17 cellular contexts compared by ENCODE assay signal in genomic region chr12:75549989-75550388, GRCh38. TPM values are rescaled to one million over a fixed set of nuclear protein-coding genes. Genes with fewer than 3 reads are reported as not detected.
DNase-seq lines count a peak whose midpoint lies in the region; ATAC-seq and TF ChIP-seq lines count a peak whose summit lies in the region.
"Had no signal": no experiment of that assay in that cellular context is flagged by ENCODE, and none has a peak within 500 bp of the region (broad histone marks: within the 10 kb centered on the region; RNA-seq: fewer than 3 reads in every experiment).

No MANE protein-coding gene starts in this region.

- intact Hi-C loops in left ventricle myocardium inferior (cut with micrococcal nuclease) = loop anchor here (10.0 kb wide), 1 partner anchor 165 kb away; no protein-coding TSS in a partner anchor
- intact Hi-C loops in heart left ventricle (cut with DNase I) = loop anchor here in 5 of 10 donors (10.0 kb wide), 1 partner anchor 485 kb away; the partner anchor contains the start of gene PHLDA1 (in 5 of the 5)
- intact Hi-C loops in testis (cut with DNase I; ENCODE audit: low total_unique reads) = no loop called here

- TF ChIP-seq POLR2A in heart left ventricle (IDR thresholded peaks at IDR 0.05) (no peak), testis (IDR thresholded peaks at IDR 0.05) (no peak)

- ATAC-seq in heart left ventricle = no peak
- no peak for ATAC-seq in GM21619 (IDR thresholded peaks at IDR 0.05; ENCODE audit: unreplicated experiment)

- H3K4me3 Mint-ChIP-seq in mesothelial cell of epicardium = no peak overlapping the region
- H3K4me3 Mint-ChIP-seq: CD14-positive monocyte had no signal

- H3K9me3 Mint-ChIP-seq in mesothelial cell of epicardium = no peaks in the 10 kb centered on the region
- H3K9me3 Mint-ChIP-seq: CD14-positive monocyte had no signal

- H3K27me3 ChIP-seq in left ventricle myocardium inferior (ENCODE audit: low read depth) = no peaks in the 10 kb centered on the region
- H3K27me3 ChIP-seq in heart left ventricle = no peaks in the 10 kb centered on the region
- H3K27me3 ChIP-seq in adipocyte (replicated peaks; ENCODE audit: control insufficient read depth, insufficient read depth, low read length) = no peaks in the 10 kb centered on the region
- no peaks in the 10 kb centered on the region for H3K27me3 ChIP-seq in testis

- no peaks in the 10 kb centered on the region for H3K9me3 ChIP-seq in left ventricle myocardium inferior (replicated peaks)
- H3K9me3 ChIP-seq in heart left ventricle = no peaks in the 10 kb centered on the region
- no peaks in the 10 kb centered on the region for H3K9me3 ChIP-seq in adipocyte (ENCODE audit: control insufficient read depth, low read length)
- no peaks in the 10 kb centered on the region for H3K9me3 ChIP-seq in testis
- H3K9me3 ChIP-seq: MG63 had no signal

- H3K27ac Mint-ChIP-seq in mesothelial cell of epicardium = peak overlapping the region; percentile 33
- H3K27ac Mint-ChIP-seq: CD14-positive monocyte had no signal

- H3K27ac ChIP-seq in left ventricle myocardium inferior (replicated peaks) = peak overlapping the region; percentile 62
- H3K27ac ChIP-seq in heart left ventricle = peak overlapping the region in 6 of 12 donors; percentile 34 to 77 (median 65)
- H3K27ac ChIP-seq in testis = no peak overlapping the region

- H3K36me3 ChIP-seq in left ventricle myocardium inferior = no peaks in the 10 kb centered on the region
- no peaks in the 10 kb centered on the region for H3K36me3 ChIP-seq in heart left ventricle
- H3K36me3 ChIP-seq in adipocyte (ENCODE audit: control insufficient read depth, insufficient read depth, low read length, severe bottlenecking) = no peaks in the 10 kb centered on the region
- H3K36me3 ChIP-seq in testis (ENCODE audit: low read depth, missing control alignments) = no peaks in the 10 kb centered on the region
- H3K36me3 ChIP-seq: MG63 had no signal

- H3K36me3 Mint-ChIP-seq in mesothelial cell of epicardium = no peaks in the 10 kb centered on the region
- H3K36me3 Mint-ChIP-seq: CD14-positive monocyte had no signal

- no peak for TF ChIP-seq CTCF in left ventricle myocardium inferior (IDR thresholded peaks at IDR 0.05; ENCODE audit: borderline replicate concordance)
- no peak for TF ChIP-seq CTCF in heart left ventricle (IDR thresholded peaks at IDR 0.05)
- TF ChIP-seq CTCF in mesothelial cell of epicardium (IDR thresholded peaks at IDR 0.05; ENCODE audit: unreplicated experiment) = no peak
- TF ChIP-seq CTCF in testis (IDR thresholded peaks at IDR 0.05) = no peak

- WGBS in heart left ventricle, 4 donors = 47 to 53% (median 51%) methylated on average over 2 of the region's 2 CpGs
- WGBS in testis, 2 donors = 78 to 87% methylated on average over 2 of the region's 2 CpGs

- H3K4me1 ChIP-seq in left ventricle myocardium inferior = peaks cover 41% of the 10 kb centered on the region
- peaks cover 0 to 37% (median 12%) of the 10 kb centered on the region in 12 donors for H3K4me1 ChIP-seq in heart left ventricle
- peaks cover 38% of the 10 kb centered on the region for H3K4me1 ChIP-seq in adipocyte (ENCODE audit: control insufficient read depth, insufficient read depth, low read length)
- no peaks in the 10 kb centered on the region for H3K4me1 ChIP-seq in testis

- no peak overlapping the region for H3K9ac ChIP-seq in adipocyte (ENCODE audit: low read length)

- peaks cover 60% of the 10 kb centered on the region for H3K4me1 Mint-ChIP-seq in mesothelial cell of epicardium
- H3K4me1 Mint-ChIP-seq: CD14-positive monocyte had no signal

- DNase-seq in left ventricle myocardium inferior = no peak
- DNase-seq in heart left ventricle = no peak
- DNase-seq in adipocyte (ENCODE audit: low read depth) = no peak
- DNase-seq in mesothelial cell of epicardium (ENCODE audit: low spot score in 2 of 2, unreplicated experiment in 2 of 2) = no peak
- DNase-seq in testis = no peak
- DNase-seq in RPMI8226 = no peak
- DNase-seq: COR-L47, EL, Karpas-422, NCI-H1092, NCI-H146, NCI-H2081 treated with DMSO at 0.1 percent for 48 hours, NCI-H2227 treated with DMSO at 0.1 percent for 48 hours, NCI-H526 treated with DMSO at 0.1 percent for 48 hours had no signal

- no peaks in the 10 kb centered on the region for H3K27me3 Mint-ChIP-seq in mesothelial cell of epicardium (ENCODE audit: low read depth)

- H3K4me3 ChIP-seq in left ventricle myocardium inferior (peak overlapping the region; percentile 10), heart left ventricle (no peak overlapping the region), adipocyte (ENCODE audit: low read length) (peak overlapping the region; percentile 23), testis (no peak overlapping the region)
- H3K4me3 ChIP-seq: MG63 had no signal

RNA-seq across cellular contexts. Expression of gene KRR1, which starts 38.6 kb away (rescaled TPM):
- total RNA-seq in left ventricle myocardium inferior (32.7 TPM), heart left ventricle (10 to 100 TPM; 16.4 to 42.6 (median 31.1) TPM), mesothelial cell of epicardium (63.9 to 66.6 TPM (median 65.7 TPM) in 3 replicates), testis (10 to 100 TPM; 37.5 to 38.8 TPM)
- polyA plus RNA-seq in heart left ventricle (10 to 100 TPM in 1 of 2 donors, 1 to 10 TPM in 1; 9.3 to 20.9 TPM), testis (ENCODE audit: insufficient read depth, low read depth, low replicate concordance) (24.8 TPM)

Comparison
In these comparisons a context has a peak if more than half of its experiments do, and no peak if none do; other contexts are left out.
1. H3K4me3 ChIP-seq: peak in left ventricle myocardium inferior (single experiment) and adipocyte (single experiment); none in heart left ventricle (0 of 12) and testis (0 of 2).